11 cellular contexts compared by ENCODE assay signal in genomic region chr16:50267651-50268050, GRCh38. TPM values are rescaled to one million over a fixed set of nuclear protein-coding genes. Genes with fewer than 3 reads are reported as not detected.
A peak's percentile ranks its signal among the peaks of the same experiment; 100 is the strongest.
DNase-seq lines count a peak whose midpoint lies in the region; ATAC-seq, FAIRE-seq and TF ChIP-seq lines count a peak whose summit lies in the region.
"Had no signal": no experiment of that assay in that cellular context is flagged by ENCODE, and none has a peak within 500 bp of the region (broad histone marks: within the 10 kb centered on the region; RNA-seq: fewer than 3 reads in every experiment).

No MANE protein-coding gene starts in this region.

- intact Hi-C loops in K562 (cut with micrococcal nuclease): no loop called here
- intact Hi-C loops in spleen (cut with DNase I; ENCODE audit: low total_unique reads): no loop called here

- in situ Hi-C loops in K562 (cut with MboI): loop anchor here (25.0 kb wide), 1 partner anchor 1655 kb away; the partner anchor contains the start of gene N4BP1
- in situ Hi-C loops in ACHN (cut with HindIII; ENCODE audit: low pct_ligation_motif_present, low pct_unique_long_range_greater_than_20kb, low sequenced_read_pairs): no loop called here

- FAIRE-seq in K562 (lab: Jason Lieb, UNC): no peak

- CTCF ChIA-PET in activated CD4-positive, alpha-beta T cell treated with anti-CD3 and anti-CD28 coated beads, Interleukin-2, amount 10 ng/mL, durations not matched to agents 7 days and 5 days (lab: Charles Lee): interaction anchor here (1.2 to 2.8 kb wide), 3 partner anchors 10 to 242 kb away, joined by 4 to 9 read pairs (median 4); partner anchors contain the start of gene CNEP1R1
- CTCF ChIA-PET in K562 (lab: Yijun Ruan, JAX; ENCODE audit: low intra/inter-chr PET ratio): no interaction called here

- TF ChIP-seq CTCF in OCI-LY1 (IDR thresholded peaks at IDR 0.05; ENCODE audit: low read length) (no peak), K562 (IDR thresholded peaks at IDR 0.05 in 2 of 3, conservative IDR thresholded peaks at IDR 0.05 in 1 of 3; ENCODE audit: insufficient read depth in 2 of 3, low read depth in 1 of 3, low read length in 3 of 3) (no peak), spleen (IDR thresholded peaks at IDR 0.05 in 8 of 11, conservative IDR thresholded peaks at IDR 0.05 in 3 of 11) (no peak)

- no peaks in the 10 kb centered on the region for H3K79me2 ChIP-seq in OCI-LY1 (ENCODE audit: insufficient read depth, low read length)
- H3K79me2 ChIP-seq in K562 (ENCODE audit: control insufficient read depth, insufficient read depth, low read length): peaks cover 100% of the 10 kb centered on the region

- H4K20me1 ChIP-seq in OCI-LY1 (ENCODE audit: insufficient read depth, low read length) (no peaks in the 10 kb centered on the region), K562 (replicated peaks; ENCODE audit: control insufficient read depth, insufficient read depth, low read length) (0 out of 2 replicates have a peak, but pooled peaks cover 5% of the 10 kb centered on the region)

- no peaks in the 10 kb centered on the region for H3K9me2 ChIP-seq in OCI-LY1 (ENCODE audit: low read depth, low read length)

- no peak for TF ChIP-seq RAD21 in K562 (CRISPR knock-in tag; conservative IDR thresholded peaks at IDR 0.05 in 1 of 2, IDR thresholded peaks at IDR 0.05 in 1 of 2)

- H3K4me2 ChIP-seq in OCI-LY1 (ENCODE audit: low read length) (peak overlapping the region; percentile 67), K562 (ENCODE audit: insufficient read depth, low read length) (peak overlapping the region; percentile 84)

- peak overlapping the region; percentile 12 for H3K27ac ChIP-seq in OCI-LY1 (ENCODE audit: low read depth, low read length, poor library complexity, severe bottlenecking)
- peak overlapping the region; percentile 91 for H3K27ac ChIP-seq in K562 (ENCODE audit: extremely low read depth, low read depth, low read length)
- peak overlapping the region; percentile 68 to 97 (median 84) for H3K27ac ChIP-seq in spleen
- H3K27ac ChIP-seq: VCaP had no signal

- H3K9me3 ChIP-seq in OCI-LY1 (ENCODE audit: low read length): no peaks in the 10 kb centered on the region
- H3K9me3 ChIP-seq in K562 (replicated peaks; ENCODE audit: control insufficient read depth, insufficient read depth, low read depth, low read length): no peaks in the 10 kb centered on the region
- no peaks in the 10 kb centered on the region for H3K9me3 ChIP-seq in spleen

- H3K27ac Mint-ChIP-seq in activated CD4-positive, alpha-beta T cell treated with anti-CD3 and anti-CD28 coated beads, Interleukin-2, amount 10 ng/mL, durations not matched to agents 7 days and 5 days: peak overlapping the region; percentile 96

- H3K9me3 Mint-ChIP-seq in activated CD4-positive, alpha-beta T cell treated with anti-CD3 and anti-CD28 coated beads, Interleukin-2, amount 10 ng/mL, durations not matched to agents 7 days and 5 days: no peaks in the 10 kb centered on the region

- no TSS peak for BruUV-seq in K562 (replicated peaks; lab: Mats Ljungman, UMichigan)

- 0% methylated on average over 2 of the region's 3 CpGs for WGBS in K562 (ENCODE audit: insufficient coverage, low coverage, missing lambda C conversion rate)
- WGBS in spleen, 5 donors: 0 to 9% (median 0%) methylated on average over 3 of the region's 3 CpGs

- peak; percentile 39 for DNase-seq in activated CD4-positive, alpha-beta T cell treated with anti-CD3 and anti-CD28 coated beads, Interleukin-2, amount 10 ng/mL, durations not matched to agents 7 days and 5 days
- no peak for DNase-seq in activated CD4-positive, alpha-beta T cell treated with anti-CD3 and anti-CD28 coated beads, Interleukin-2, amount 50 U/mL, for 4 hours
- no peak for DNase-seq in K562 (ENCODE audit: extremely low read depth in 1 of 4, low spot score in 3 of 4)
- peak; percentile 80 for DNase-seq in spleen
- no peak for DNase-seq in NCI-H345 treated with DMSO at 0.1 percent for 48 hours (lab: John Stamatoyannopoulos, UW; ENCODE audit: unreplicated experiment)
- no peak for DNase-seq in ACHN
- DNase-seq: caudate nucleus, NCI-H2029 had no signal

- TF ChIP-seq EP300 in K562 (IDR thresholded peaks at IDR 0.05; ENCODE audit: low read length): no peak

- no peaks in the 10 kb centered on the region for H3F3A ChIP-seq in OCI-LY1 (ENCODE audit: insufficient read depth, low read length)

- peak overlapping the region; percentile 63 for H3K4me3 ChIP-seq in OCI-LY1 (ENCODE audit: low read depth, low read length, poor library complexity, severe bottlenecking)
- peak overlapping the region; percentile 54 for H3K4me3 ChIP-seq in K562
- peak overlapping the region; percentile 29 to 68 (median 50) for H3K4me3 ChIP-seq in spleen

- H2AFZ ChIP-seq in OCI-LY1 (ENCODE audit: low read length) (no peak overlapping the region), K562 (ENCODE audit: low read depth, low read length) (no peak overlapping the region)

- no peaks in the 10 kb centered on the region; the same call in 1 of the 2 replicates for H3K36me3 ChIP-seq in OCI-LY1 (ENCODE audit: insufficient read depth, low read length)
- H3K36me3 ChIP-seq in K562 (ENCODE audit: control insufficient read depth, insufficient read depth, low read length): peaks cover 32% of the 10 kb centered on the region; the same call in 2 of the 3 replicates
- peaks cover 0 to 6% (median 0%) of the 10 kb centered on the region in 6 donors for H3K36me3 ChIP-seq in spleen

- no peaks in the 10 kb centered on the region for H3K27me3 Mint-ChIP-seq in activated CD4-positive, alpha-beta T cell treated with anti-CD3 and anti-CD28 coated beads, Interleukin-2, amount 10 ng/mL, durations not matched to agents 7 days and 5 days

- H3K36me3 Mint-ChIP-seq in activated CD4-positive, alpha-beta T cell treated with anti-CD3 and anti-CD28 coated beads, Interleukin-2, amount 10 ng/mL, durations not matched to agents 7 days and 5 days (ENCODE audit: low read depth): peaks cover 34% of the 10 kb centered on the region

- no peak for ATAC-seq in K562
- no peak for ATAC-seq in GM18502 (IDR thresholded peaks at IDR 0.05; ENCODE audit: poor library complexity, unreplicated experiment)

- peaks cover 83% of the 10 kb centered on the region for H3K4me1 Mint-ChIP-seq in activated CD4-positive, alpha-beta T cell treated with anti-CD3 and anti-CD28 coated beads, Interleukin-2, amount 10 ng/mL, durations not matched to agents 7 days and 5 days

- peak overlapping the region; percentile 96 for H3K4me3 Mint-ChIP-seq in activated CD4-positive, alpha-beta T cell treated with anti-CD3 and anti-CD28 coated beads, Interleukin-2, amount 10 ng/mL, durations not matched to agents 7 days and 5 days

- no peaks in the 10 kb centered on the region for H3K9me1 ChIP-seq in K562 (ENCODE audit: control insufficient read depth, insufficient read depth, low read length)

- H3K27me3 ChIP-seq in OCI-LY1 (ENCODE audit: insufficient read depth, low read length) (no peaks in the 10 kb centered on the region), K562 (ENCODE audit: control insufficient read depth in 2 of 2, insufficient read depth in 2 of 2, low read length in 2 of 2) (no peaks in the 10 kb centered on the region), spleen (replicated peaks in 1 of 7) (no peaks in the 10 kb centered on the region)

- TF ChIP-seq POLR2A in K562 (conservative IDR thresholded peaks at IDR 0.05) (no peak), spleen (IDR thresholded peaks at IDR 0.05) (no peak)

- POLR2A ChIA-PET in activated CD4-positive, alpha-beta T cell treated with anti-CD3 and anti-CD28 coated beads, Interleukin-2, amount 10 ng/mL, durations not matched to agents 7 days and 5 days (lab: Charles Lee): interaction anchor here (0.5 to 0.6 kb wide), 2 partner anchors 22 to 165 kb away, joined by 3 to 4 read pairs; no protein-coding TSS in a partner anchor
- POLR2A ChIA-PET in K562 (lab: Yijun Ruan, JAX): interaction anchor here (0.6 to 2.8 kb wide), 3 partner anchors 10 to 18 kb away, joined by 3 to 13 read pairs (median 6); no protein-coding TSS in a partner anchor

- H3K9ac ChIP-seq in OCI-LY1 (ENCODE audit: low read length): peak overlapping the region; percentile 65
- H3K9ac ChIP-seq in K562 (ENCODE audit: insufficient read depth in 1 of 2, low read depth in 2 of 2, low read length in 2 of 2): peak overlapping the region; percentile 83 to 95

- H3K4me1 ChIP-seq in OCI-LY1 (ENCODE audit: insufficient read depth, low read length, severe bottlenecking) (peaks cover 38% of the 10 kb centered on the region), K562 (replicated peaks in 1 of 2; ENCODE audit: control insufficient read depth in 2 of 2, insufficient read depth in 2 of 2, low read length in 2 of 2) (peaks cover 58 to 87% of the 10 kb centered on the region in 2 experiments), spleen (peaks cover 40 to 86% (median 77%) of the 10 kb centered on the region in 6 donors)

TF ChIP-seq in K562, 482 proteins besides CTCF, POLR2A, EP300 and RAD21 (continues in another document):
- TF ChIP-seq SIN3A (IDR thresholded peaks at IDR 0.05; ENCODE audit: borderline replicate concordance in 2 of 2, control insufficient read depth in 1 of 2, low read depth in 2 of 2, low read length in 2 of 2) (0 out of 4 replicates have a peak, but pooled peaks of 1 of the 2 experiments have one; percentile 32), CHD2 (IDR thresholded peaks at IDR 0.05; ENCODE audit: low read depth, low read length) (0 out of 2 replicates have a peak, but pooled peaks have one; percentile 23)

RNA-seq across cellular contexts. Expression of gene ADCY7, which starts 1.3 kb away (rescaled TPM):
- 100 to 1,000 TPM; 197 to 255 TPM for total RNA-seq in activated CD4-positive, alpha-beta T cell treated with anti-CD3 and anti-CD28 coated beads, Interleukin-2, amount 10 ng/mL, durations not matched to agents 7 days and 5 days
- 155 and 371 TPM in 2 replicates for total RNA-seq in K562 (2011; cell fraction: chromatin; rRNA removed; ENCODE audit: low replicate concordance)
- total RNA-seq in K562 (2011; cell fraction: nucleolus; rRNA removed): 245 and 277 TPM in 2 replicates
- total RNA-seq in K562 (2011; cell fraction: nucleoplasm; rRNA removed): 151 and 184 TPM in 2 replicates
- total RNA-seq in K562 (2014; rRNA removed): 59.0 and 73.5 TPM in 2 replicates
- total RNA-seq in K562 (2014; rRNA removed; fragmentation: Illumina TruSeq; extraction: Trizol): 15.9 and 19.0 TPM in 2 replicates
- 28.6 and 29.9 TPM in 2 replicates for total RNA-seq in K562 (2015; rRNA removed; fragmentation: Illumina TruSeq; extraction: Trizol)
- 104 and 108 TPM in 2 replicates for total RNA-seq in K562 (2021)
- polyA plus RNA-seq in K562 (2011; rRNA removed): 28.6 and 31.0 TPM in 2 replicates
- polyA plus RNA-seq in K562 (2011; cell fraction: cytosol; rRNA removed): 19.2 and 48.3 TPM in 2 replicates
- 193 and 347 TPM in 2 replicates for polyA plus RNA-seq in K562 (2011; cell fraction: nucleus; rRNA removed)
- polyA plus RNA-seq in K562 (2012): 53.4 and 59.6 TPM in 2 replicates
- polyA plus RNA-seq in K562 (2014; fragmentation: Illumina TruSeq; extraction: Trizol): 26.4 and 37.3 TPM in 2 replicates
- 1 to 10 TPM; 2.3 to 2.4 TPM for polyA plus RNA-seq in K562 (2014; fragmentation: Nextera tagmentation; extraction: Ambion mirVana)
- 49.4 and 64.0 TPM in 2 replicates for polyA plus RNA-seq in K562 (2014; rRNA removed)
- 27.7 and 54.0 TPM in 2 replicates for polyA minus RNA-seq in K562 (2011; rRNA and poly(A)+ RNA removed)
- 42.4 and 51.4 TPM in 2 replicates for polyA minus RNA-seq in K562 (2011; cell fraction: cytosol; rRNA and poly(A)+ RNA removed)
- polyA minus RNA-seq in K562 (2011; cell fraction: nucleus; rRNA and poly(A)+ RNA removed): 109 TPM in 2 replicates
- total RNA-seq in spleen: 100 to 1,000 TPM in 5 of 7 donors, 10 to 100 TPM in 2; 68.6 to 158 (median 126) TPM
- 10 to 100 TPM in 2 of 3 donors, 1 to 10 TPM in 1; 9.8 to 32.3 (median 16.3) TPM for polyA plus RNA-seq in spleen

Comparison
In these comparisons a context has a peak if more than half of its experiments do, and no peak if none do; other contexts are left out.
1. DNase-seq: peak in activated CD4-positive, alpha-beta T cell treated with anti-CD3 and anti-CD28 coated beads, Interleukin-2, amount 10 ng/mL, durations not matched to agents 7 days and 5 days (single experiment) and spleen (single experiment); none in activated CD4-positive, alpha-beta T cell treated with anti-CD3 and anti-CD28 coated beads, Interleukin-2, amount 50 U/mL, for 4 hours (0 of 2), K562 (0 of 4), NCI-H345 treated with DMSO at 0.1 percent for 48 hours (single experiment) and ACHN (single experiment).
2. H3K27ac ChIP-seq: peak in every context shown above with its lines; median percentile 91 in K562; 84 in spleen; 12 in OCI-LY1.
3. Peak in every context shown above with its lines, with median percentiles within 50 percentile points of each other: H3K4me3 ChIP-seq.